Comparison of ENCODE assay signal across 16 cellular contexts in the genomic region with DNA sequence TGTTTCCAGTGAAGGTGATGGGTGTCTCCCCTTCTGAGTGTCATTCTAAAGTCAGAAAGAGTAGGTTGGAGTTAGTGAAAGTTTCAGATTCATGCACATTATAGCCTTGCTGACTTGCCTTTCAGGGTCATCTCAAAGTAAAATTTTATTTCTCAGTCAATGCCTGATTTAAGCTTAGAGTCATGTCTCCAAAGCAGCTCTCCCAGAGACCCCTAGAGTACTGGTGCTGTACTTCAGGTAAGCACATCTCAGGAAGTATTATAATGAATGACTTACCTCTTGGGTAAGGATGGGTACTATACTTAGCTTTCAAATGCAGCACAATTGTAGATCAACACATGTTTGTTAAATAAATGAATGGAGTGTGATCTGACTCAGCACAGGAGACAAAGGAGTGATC.
DNase-seq lines count a peak whose midpoint lies in the region; ATAC-seq and TF ChIP-seq lines count a peak whose summit lies in the region.
"Had no signal": no experiment of that assay in that cellular context is flagged by ENCODE, and none has a peak within 500 bp of the region (broad histone marks: within the 10 kb centered on the region; RNA-seq: fewer than 3 reads in every experiment).

No MANE protein-coding gene starts in this region.

- POLR2A ChIA-PET in WTC11 (lab: Charles Lee): no interaction called here

- H2AFZ ChIP-seq in osteoblast (ENCODE audit: low read length): peak overlapping the region; percentile 27
- H2AFZ ChIP-seq: GM23248 had no signal

- H3K4me1 ChIP-seq in osteoblast (ENCODE audit: insufficient read depth, low read length): peaks cover 48% of the 10 kb centered on the region
- H3K4me1 ChIP-seq: BLaER1, Caco-2 had no signal

- H3K36me3 Mint-ChIP-seq in HFFc6 (ENCODE audit: low read depth) (peaks cover 24% of the 10 kb centered on the region), WTC11 (no peaks in the 10 kb centered on the region)
- H3K36me3 Mint-ChIP-seq: CD4-positive, CD25-positive, alpha-beta regulatory T cell; CD8-positive, alpha-beta T cell had no signal

- TF ChIP-seq CTCF in HFFc6 (IDR thresholded peaks at IDR 0.05) (0 out of 2 replicates have a peak, but pooled peaks have one; percentile 18), WTC11 (IDR thresholded peaks at IDR 0.05) (no peak), osteoblast (IDR thresholded peaks at IDR 0.05; ENCODE audit: extremely low read depth, low read depth, low read length) (no peak)

- H3K4me2 ChIP-seq in osteoblast (ENCODE audit: insufficient read depth, low read length): no peak overlapping the region
- H3K4me2 ChIP-seq: BLaER1 had no signal

- H3K4me3 ChIP-seq in osteoblast (ENCODE audit: insufficient read depth, low read length): no peak overlapping the region
- H3K4me3 ChIP-seq: BLaER1, GM23248 had no signal

- H3K9me3 ChIP-seq in osteoblast (ENCODE audit: low read depth, low read length): no peaks in the 10 kb centered on the region
- H3K9me3 ChIP-seq: BLaER1, Caco-2 had no signal

- H3K27ac Mint-ChIP-seq in HFFc6: no peak overlapping the region
- no peak overlapping the region for H3K27ac Mint-ChIP-seq in WTC11
- H3K27ac Mint-ChIP-seq: B cell; CD4-positive, CD25-positive, alpha-beta regulatory T cell; CD8-positive, alpha-beta T cell had no signal

- ATAC-seq in WTC11: peak; percentile 60
- ATAC-seq in GM21528 (IDR thresholded peaks at IDR 0.05; ENCODE audit: low FRiP score, unreplicated experiment): no peak
- ATAC-seq: CD8-positive, alpha-beta T cell had no signal

- H3K27me3 Mint-ChIP-seq in HFFc6 (ENCODE audit: insufficient read depth) (no peaks in the 10 kb centered on the region; the same call in 1 of the 2 replicates), WTC11 (ENCODE audit: low read depth) (no peaks in the 10 kb centered on the region; the same call in 1 of the 2 replicates)
- H3K27me3 Mint-ChIP-seq: B cell; CD4-positive, CD25-positive, alpha-beta regulatory T cell had no signal

- H3K27ac ChIP-seq in osteoblast (ENCODE audit: low read depth, low read length): no peak overlapping the region
- H3K27ac ChIP-seq: BLaER1, C4-2B, GM23248 had no signal

- H3K36me3 ChIP-seq in osteoblast (ENCODE audit: insufficient read depth, low read length): no peaks in the 10 kb centered on the region
- H3K36me3 ChIP-seq: BLaER1 had no signal

- no peaks in the 10 kb centered on the region for H3K79me2 ChIP-seq in osteoblast (ENCODE audit: insufficient read depth, low read length)

- no peaks in the 10 kb centered on the region for H3K27me3 ChIP-seq in osteoblast (ENCODE audit: insufficient read depth, low read length)
- H3K27me3 ChIP-seq: BLaER1 had no signal

- H4K20me1 ChIP-seq in osteoblast (ENCODE audit: insufficient read depth, low read length): no peaks in the 10 kb centered on the region
- H4K20me1 ChIP-seq: BLaER1 had no signal

- CTCF ChIA-PET in WTC11 (lab: Charles Lee): interaction anchor here (1.1 kb wide), 1 partner anchor 226 kb away, joined by 4 read pairs; no protein-coding TSS in a partner anchor

- H3K4me3 Mint-ChIP-seq in HFFc6 (no peak overlapping the region), WTC11 (no peak overlapping the region)
- H3K4me3 Mint-ChIP-seq: B cell; CD4-positive, CD25-positive, alpha-beta regulatory T cell; CD8-positive, alpha-beta T cell had no signal

- H3K4me1 Mint-ChIP-seq in HFFc6 (ENCODE audit: low read depth): peaks cover 81% of the 10 kb centered on the region
- H3K4me1 Mint-ChIP-seq in WTC11: no peaks in the 10 kb centered on the region
- H3K4me1 Mint-ChIP-seq: B cell; CD4-positive, CD25-positive, alpha-beta regulatory T cell had no signal

- peaks cover 3% of the 10 kb centered on the region; the same call in 1 of the 2 replicates for H3K9me3 Mint-ChIP-seq in HFFc6
- H3K9me3 Mint-ChIP-seq in WTC11: no peaks in the 10 kb centered on the region

- DNase-seq in HFFc6 (no peak), WTC11 (ENCODE audit: low spot score) (no peak), osteoblast (ENCODE audit: insufficient read length, low spot score, missing footprints) (no peak), AG20443 (ENCODE audit: low spot score) (no peak), UCSD-AML1 (lab: John Stamatoyannopoulos, UW; ENCODE audit: unreplicated experiment) (no peak)
- DNase-seq: Caco-2; CD4-positive, CD25-positive, alpha-beta regulatory T cell; CD8-positive, alpha-beta T cell; DMS153; DND-41; GM23248; HCEC 1CT had no signal

TF ChIP-seq in WTC11, 78 proteins besides CTCF, POLR2A, EP300 and RAD21:
- no peak for TF ChIP-seq MYBL2 (CRISPR knock-in tag; IDR thresholded peaks at IDR 0.05)
- TF ChIP-seq, protein P1, sequence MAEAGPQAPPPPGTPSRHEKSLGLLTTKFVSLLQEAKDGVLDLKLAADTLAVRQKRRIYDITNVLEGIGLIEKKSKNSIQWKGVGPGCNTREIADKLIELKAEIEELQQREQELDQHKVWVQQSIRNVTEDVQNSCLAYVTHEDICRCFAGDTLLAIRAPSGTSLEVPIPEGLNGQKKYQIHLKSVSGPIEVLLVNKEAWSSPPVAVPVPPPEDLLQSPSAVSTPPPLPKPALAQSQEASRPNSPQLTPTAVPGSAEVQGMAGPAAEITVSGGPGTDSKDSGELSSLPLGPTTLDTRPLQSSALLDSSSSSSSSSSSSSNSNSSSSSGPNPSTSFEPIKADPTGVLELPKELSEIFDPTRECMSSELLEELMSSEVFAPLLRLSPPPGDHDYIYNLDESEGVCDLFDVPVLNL (CRISPR knock-in tag; IDR thresholded peaks at IDR 0.05; ENCODE audit: borderline replicate concordance, low read depth): no peak
- no peak for TF ChIP-seq ZNF396 (CRISPR knock-in tag; IDR thresholded peaks at IDR 0.05; ENCODE audit: borderline replicate concordance)
- TF ChIP-seq, protein P2, sequence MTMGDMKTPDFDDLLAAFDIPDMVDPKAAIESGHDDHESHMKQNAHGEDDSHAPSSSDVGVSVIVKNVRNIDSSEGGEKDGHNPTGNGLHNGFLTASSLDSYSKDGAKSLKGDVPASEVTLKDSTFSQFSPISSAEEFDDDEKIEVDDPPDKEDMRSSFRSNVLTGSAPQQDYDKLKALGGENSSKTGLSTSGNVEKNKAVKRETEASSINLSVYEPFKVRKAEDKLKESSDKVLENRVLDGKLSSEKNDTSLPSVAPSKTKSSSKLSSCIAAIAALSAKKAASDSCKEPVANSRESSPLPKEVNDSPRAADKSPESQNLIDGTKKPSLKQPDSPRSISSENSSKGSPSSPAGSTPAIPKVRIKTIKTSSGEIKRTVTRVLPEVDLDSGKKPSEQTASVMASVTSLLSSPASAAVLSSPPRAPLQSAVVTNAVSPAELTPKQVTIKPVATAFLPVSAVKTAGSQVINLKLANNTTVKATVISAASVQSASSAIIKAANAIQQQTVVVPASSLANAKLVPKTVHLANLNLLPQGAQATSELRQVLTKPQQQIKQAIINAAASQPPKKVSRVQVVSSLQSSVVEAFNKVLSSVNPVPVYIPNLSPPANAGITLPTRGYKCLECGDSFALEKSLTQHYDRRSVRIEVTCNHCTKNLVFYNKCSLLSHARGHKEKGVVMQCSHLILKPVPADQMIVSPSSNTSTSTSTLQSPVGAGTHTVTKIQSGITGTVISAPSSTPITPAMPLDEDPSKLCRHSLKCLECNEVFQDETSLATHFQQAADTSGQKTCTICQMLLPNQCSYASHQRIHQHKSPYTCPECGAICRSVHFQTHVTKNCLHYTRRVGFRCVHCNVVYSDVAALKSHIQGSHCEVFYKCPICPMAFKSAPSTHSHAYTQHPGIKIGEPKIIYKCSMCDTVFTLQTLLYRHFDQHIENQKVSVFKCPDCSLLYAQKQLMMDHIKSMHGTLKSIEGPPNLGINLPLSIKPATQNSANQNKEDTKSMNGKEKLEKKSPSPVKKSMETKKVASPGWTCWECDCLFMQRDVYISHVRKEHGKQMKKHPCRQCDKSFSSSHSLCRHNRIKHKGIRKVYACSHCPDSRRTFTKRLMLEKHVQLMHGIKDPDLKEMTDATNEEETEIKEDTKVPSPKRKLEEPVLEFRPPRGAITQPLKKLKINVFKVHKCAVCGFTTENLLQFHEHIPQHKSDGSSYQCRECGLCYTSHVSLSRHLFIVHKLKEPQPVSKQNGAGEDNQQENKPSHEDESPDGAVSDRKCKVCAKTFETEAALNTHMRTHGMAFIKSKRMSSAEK (CRISPR knock-in tag; IDR thresholded peaks at IDR 0.05; ENCODE audit: borderline replicate concordance): no peak
- TF ChIP-seq SMAD3 (CRISPR knock-in tag; IDR thresholded peaks at IDR 0.05; ENCODE audit: borderline replicate concordance): no peak
